23 cellular contexts compared by ENCODE assay signal in the genomic region with DNA sequence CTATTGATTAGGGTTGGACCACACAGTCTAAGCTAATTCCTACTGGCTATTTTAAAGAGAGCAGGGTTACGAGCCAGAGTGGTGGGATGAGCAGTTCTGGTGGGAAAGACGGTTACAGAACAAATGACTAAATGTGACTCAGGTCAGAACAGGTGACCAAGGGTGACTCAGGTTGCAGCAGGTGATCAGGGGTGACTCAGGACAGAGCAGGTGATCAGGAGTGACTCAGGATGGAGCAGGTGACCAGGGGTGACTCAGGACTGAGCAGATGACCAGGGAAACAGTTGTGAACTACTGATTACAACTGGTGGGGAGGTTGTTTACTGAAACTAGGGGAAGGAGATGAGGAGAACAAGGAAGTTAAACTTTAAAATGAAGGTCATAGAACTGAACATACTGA.
DNase-seq lines count a peak whose midpoint lies in the region; ATAC-seq, FAIRE-seq and TF ChIP-seq lines count a peak whose summit lies in the region.
"Had no signal": no experiment of that assay in that cellular context is flagged by ENCODE, and none has a peak within 500 bp of the region (broad histone marks: within the 10 kb centered on the region; RNA-seq: fewer than 3 reads in every experiment).

No MANE protein-coding gene starts in this region.

- no peak overlapping the region for H3K9ac ChIP-seq in keratinocyte (ENCODE audit: control insufficient read depth, extremely low read depth, insufficient read depth, low read length)

- no peak for TF ChIP-seq CTCF in keratinocyte (optimal IDR thresholded peaks at IDR 0.05 in 1 of 3, IDR thresholded peaks at IDR 0.05 in 1 of 3, conservative IDR thresholded peaks at IDR 0.05 in 1 of 3; ENCODE audit: extremely low read depth in 1 of 3, insufficient read depth in 2 of 3, low read length in 3 of 3)

- no peak overlapping the region for H3K4me3 ChIP-seq in keratinocyte (ENCODE audit: control insufficient read depth in 2 of 3, extremely low read depth in 1 of 3, insufficient read depth in 2 of 3, low read depth in 1 of 3, low read length in 3 of 3)
- H3K4me3 ChIP-seq: dorsolateral prefrontal cortex, heart right ventricle, left ventricle myocardium inferior had no signal

- no peak overlapping the region for H3K27ac ChIP-seq in keratinocyte (ENCODE audit: control insufficient read depth, insufficient read depth, low read length)
- H3K27ac ChIP-seq: C4-2B, dorsolateral prefrontal cortex, heart right ventricle, left ventricle myocardium inferior, WERI-Rb-1 had no signal

- dilution Hi-C loops in keratinocyte (cut with MboI; ENCODE audit: extremely low pct_ligation_motif_present, low sequenced_read_pairs) = no loop called here

- no peak for ATAC-seq in HG03196 (IDR thresholded peaks at IDR 0.05; ENCODE audit: unreplicated experiment)
- ATAC-seq: heart right ventricle; naive thymus-derived CD8-positive, alpha-beta T cell; Right ventricle myocardium inferior had no signal

- H3K9me3 ChIP-seq in keratinocyte (ENCODE audit: control insufficient read depth, low read depth, low read length) = peaks cover 5% of the 10 kb centered on the region

- DNase-seq in COLO668 (lab: John Stamatoyannopoulos, UW; ENCODE audit: unreplicated experiment) (peak; percentile 36), HCEC 1CT (peak; percentile 24), amniotic epithelial cell (ENCODE audit: low read depth) (peak; percentile 0), keratinocyte (ENCODE audit: low read depth, low spot score) (peak; percentile 11), globus pallidus (ENCODE audit: low spot score) (no peak), hypothalamus (lab: John Stamatoyannopoulos, UW) (no peak), C1 segment of cervical spinal cord (lab: John Stamatoyannopoulos, UW) (no peak)
- DNase-seq: activated CD4-positive, alpha-beta T cell treated with anti-CD3 and anti-CD28 coated beads, Interleukin-2, amount 50 U/mL, for 1 hour; activated naive CD8-positive, alpha-beta T cell treated with anti-CD3 and anti-CD28 coated beads, Interleukin-2, amount 10 ng/mL, durations not matched to agents 7 days and 5 days; cerebellar nuclear complex; dorsolateral prefrontal cortex; heart right ventricle; KG1; left ventricle myocardium inferior; naive thymus-derived CD8-positive, alpha-beta T cell; NCI-H187; NCI-H69; stimulated activated CD4-positive, alpha-beta T cell treated with anti-CD3 and anti-CD28 coated beads, Interleukin-12 subunit alpha, Interleukin-12 subunit beta, amount 100 ng/mL, for 4 hours; WERI-Rb-1 had no signal

- no peaks in the 10 kb centered on the region for H3K27me3 ChIP-seq in keratinocyte (ENCODE audit: control insufficient read depth, extremely low read depth, insufficient read depth, low read length)
- H3K27me3 ChIP-seq: heart right ventricle had no signal

- H3K4me1 ChIP-seq in keratinocyte (ENCODE audit: control insufficient read depth, extremely low read depth, insufficient read depth, low read length) = no peaks in the 10 kb centered on the region
- H3K4me1 ChIP-seq: heart right ventricle, left ventricle myocardium inferior had no signal

- no peaks in the 10 kb centered on the region for H4K20me1 ChIP-seq in keratinocyte (ENCODE audit: control insufficient read depth, extremely low read depth, insufficient read depth, low read length)

- no peak overlapping the region for H2AFZ ChIP-seq in keratinocyte (ENCODE audit: control insufficient read depth, low read length)

- FAIRE-seq in keratinocyte (lab: Jason Lieb, UNC) = no peak
- FAIRE-seq: endothelial cell of umbilical vein had no signal

- H3K9me1 ChIP-seq in keratinocyte (ENCODE audit: control insufficient read depth, extremely low read depth, insufficient read depth, low read length) = no peaks in the 10 kb centered on the region

- no peaks in the 10 kb centered on the region for H3K79me2 ChIP-seq in keratinocyte (ENCODE audit: control insufficient read depth, insufficient read depth, low read length)

- H3K36me3 ChIP-seq in keratinocyte (ENCODE audit: control insufficient read depth in 2 of 2, extremely low read depth in 1 of 2, insufficient read depth in 2 of 2, low read length in 2 of 2) = no peaks in the 10 kb centered on the region
- H3K36me3 ChIP-seq: heart right ventricle, left ventricle myocardium inferior, WERI-Rb-1 had no signal

- no peak overlapping the region for H3K4me2 ChIP-seq in keratinocyte (ENCODE audit: control insufficient read depth, extremely low read depth, insufficient read depth, low read depth, low read length)

Comparison
In these comparisons a context has a peak if more than half of its experiments do, and no peak if none do; other contexts are left out.
1. DNase-seq: peak in COLO668 (single experiment), HCEC 1CT (single experiment), amniotic epithelial cell (single experiment) and keratinocyte (single experiment); none in globus pallidus (single experiment), hypothalamus (0 of 51) and C1 segment of cervical spinal cord (0 of 14).